In genomic region chr5:126122942-126123341, GRCh38 we compare ENCODE assay signal across 14 cellular contexts.
DNase-seq lines count a peak whose midpoint lies in the region; TF ChIP-seq lines count a peak whose summit lies in the region.
"Had no signal": no experiment of that assay in that cellular context is flagged by ENCODE, and none has a peak within 500 bp of the region (broad histone marks: within the 10 kb centered on the region; RNA-seq: fewer than 3 reads in every experiment).

No MANE protein-coding gene starts in this region.

- DNase-seq in H9 = peak; percentile 68
- peak; percentile 59 for DNase-seq in SHP77 treated with DMSO at 0.1 percent for 48 hours (lab: John Stamatoyannopoulos, UW)
- peak; percentile 29 for DNase-seq in iPS-NIHi7 (ENCODE audit: extremely low spot score)
- DNase-seq in HCEC 1CT = no peak
- DNase-seq in GM13977 (ENCODE audit: low spot score) = no peak
- DNase-seq in COLO829 (ENCODE audit: low spot score) = no peak
- no peak for DNase-seq in cerebellum (ENCODE audit: low spot score)
- DNase-seq: ACHN; CD4-positive, alpha-beta T cell; Peyer's patch; stimulated activated CD4-positive, alpha-beta T cell treated with anti-CD3 and anti-CD28 coated beads, Interleukin-2, amount 100 ng/mL, for 48 hours had no signal

- H2BK5ac ChIP-seq in H9 (ENCODE audit: insufficient read length, low read length) = no peak overlapping the region

- H3K4me1 Mint-ChIP-seq in H9 = peaks cover 42 to 43% of the 10 kb centered on the region in 2 experiments

- no peaks in the 10 kb centered on the region for H3K4me1 ChIP-seq in BLaER1
- H3K4me1 ChIP-seq in H9 (ENCODE audit: insufficient read depth, low read length) = peaks cover 11% of the 10 kb centered on the region; the same call in 1 of the 2 replicates
- H3K4me1 ChIP-seq: Peyer's patch had no signal

- no peak overlapping the region for H3K4ac ChIP-seq in H9 (ENCODE audit: low read depth, low read length)

- H3K27me3 ChIP-seq in BLaER1 = no peaks in the 10 kb centered on the region
- no peaks in the 10 kb centered on the region for H3K27me3 ChIP-seq in H9 (ENCODE audit: insufficient read depth, low read length)
- H3K27me3 ChIP-seq: Peyer's patch had no signal

- H3K36me3 Mint-ChIP-seq in H9 (ENCODE audit: insufficient read depth in 1 of 3, low read depth in 3 of 3) = no peaks in the 10 kb centered on the region; a peak in 1 of 7 replicates

- no peak overlapping the region for H2BK20ac ChIP-seq in H9 (ENCODE audit: low read depth, low read length, poor library complexity, severe bottlenecking)

- no peaks in the 10 kb centered on the region for H3K79me2 ChIP-seq in H9 (ENCODE audit: insufficient read depth, low read length)

- 0 out of 2 replicates have a peak overlapping the region, but pooled peaks have one; percentile 7 for H3K4me2 ChIP-seq in BLaER1
- H3K4me2 ChIP-seq in H9 (ENCODE audit: insufficient read depth, insufficient read length, low read length) = no peak overlapping the region

- H3K9ac ChIP-seq in BLaER1 = no peak overlapping the region
- H3K9ac ChIP-seq in H9 (ENCODE audit: extremely low read depth, insufficient read length, low read length) = no peak overlapping the region

- H2BK15ac ChIP-seq in H9 (ENCODE audit: low read depth, low read length) = no peak overlapping the region

- H3K79me1 ChIP-seq in H9 (ENCODE audit: insufficient read depth, low read depth, low read length, poor library complexity, severe bottlenecking) = no peaks in the 10 kb centered on the region

- no peaks in the 10 kb centered on the region for H3K23me2 ChIP-seq in H9 (ENCODE audit: insufficient read length, low read depth, low read length, poor library complexity, severe bottlenecking)

- no peak overlapping the region for H3T11ph ChIP-seq in H9 (ENCODE audit: low read length)

- no peak overlapping the region for H4K5ac ChIP-seq in H9 (ENCODE audit: insufficient read length, low read depth, low read length)

- no peaks in the 10 kb centered on the region for H4K20me1 ChIP-seq in BLaER1
- H4K20me1 ChIP-seq in H9 (ENCODE audit: control insufficient read depth, insufficient read depth, insufficient read length) = no peaks in the 10 kb centered on the region

- no peaks in the 10 kb centered on the region for H3K9me3 Mint-ChIP-seq in H9
- H3K9me3 Mint-ChIP-seq: T-helper 1 cell treated with Interleukin-12 subunit alpha and Interleukin-12 subunit beta and Interleukin-4 antibody, amounts not matched to agents 30 μg/mL and 1 μg/mL, for 36 hours had no signal

- WGBS in H9 (ENCODE audit: extremely low coverage, insufficient read length, low lambda C conversion rate) = no CpG with 5 or more reads among the region's 4 CpGs

- no peak overlapping the region for H3K18ac ChIP-seq in H9 (ENCODE audit: insufficient read length, low read depth, low read length)

- no peak overlapping the region for H3K56ac ChIP-seq in H9 (ENCODE audit: insufficient read length, low read depth, low read length)

- H2BK120ac ChIP-seq in H9 (ENCODE audit: low read depth, low read length, poor library complexity, severe bottlenecking) = no peak overlapping the region

- H3K4me3 Mint-ChIP-seq in H9 = no peak overlapping the region
- H3K4me3 Mint-ChIP-seq: CD4-positive, alpha-beta T cell; T-helper 1 cell treated with Interleukin-12 subunit alpha and Interleukin-12 subunit beta and Interleukin-4 antibody, amounts not matched to agents 30 μg/mL and 1 μg/mL, for 36 hours had no signal

- H3K23ac ChIP-seq in H9 (ENCODE audit: insufficient read length, low read depth, low read length) = no peak overlapping the region

- H3K27me3 Mint-ChIP-seq in H9 (ENCODE audit: low read depth) = no peaks in the 10 kb centered on the region
- H3K27me3 Mint-ChIP-seq: CD4-positive, alpha-beta T cell had no signal

- no peaks in the 10 kb centered on the region for H3K36me3 ChIP-seq in BLaER1
- H3K36me3 ChIP-seq: Peyer's patch had no signal

- TF ChIP-seq CTCF in H9 (conservative IDR thresholded peaks at IDR 0.05) (no peak), GM13977 (IDR thresholded peaks at IDR 0.05; ENCODE audit: extremely low read depth, insufficient read depth, missing control alignments) (no peak)

- H2AK5ac ChIP-seq in H9 (ENCODE audit: insufficient read length, low read length) = no peak overlapping the region

- no peak overlapping the region for H4K8ac ChIP-seq in H9 (replicated peaks; ENCODE audit: insufficient read length, low read depth, low read length)

- no peak overlapping the region for H4K91ac ChIP-seq in H9 (ENCODE audit: insufficient read length, low read depth, low read length)

- in situ Hi-C loops in GM13977 (cut with MboI; ENCODE audit: low pct_unique_long_range_greater_than_20kb, low sequenced_read_pairs, unreplicated experiment) = no loop called here

- peak overlapping the region; percentile 78 for H2AFZ ChIP-seq in H9 (ENCODE audit: low read length)

- H3K4me3 ChIP-seq in BLaER1 = no peak overlapping the region
- H3K4me3 ChIP-seq: Peyer's patch had no signal

- H3K27ac Mint-ChIP-seq in H9 = peak overlapping the region in 1 of 3 experiments; percentile 36; a peak in 2 of 7 replicates
- H3K27ac Mint-ChIP-seq: activated T-helper 2 cell treated with anti-CD3 and anti-CD28 coated beads, Interferon-gamma antibody, Interleukin-2, Interleukin-4, amounts not matched to agents 10 μg/mL and 5 μg/mL and 100 μg/mL, durations not matched to agents 14 hours and 24 hours and 36 hours; CD4-positive, alpha-beta T cell; T-helper 1 cell treated with Interleukin-12 subunit alpha and Interleukin-12 subunit beta and Interleukin-4 antibody, amounts not matched to agents 30 μg/mL and 1 μg/mL, for 36 hours had no signal

- H3K9me3 ChIP-seq in BLaER1 (no peaks in the 10 kb centered on the region), H9 (ENCODE audit: control insufficient read depth, low read depth, low read length) (no peaks in the 10 kb centered on the region)
- H3K9me3 ChIP-seq: Peyer's patch had no signal

- no peak overlapping the region for H3K27ac ChIP-seq in BLaER1
- H3K27ac ChIP-seq in H9 (ENCODE audit: insufficient read length, low read depth, low read length) = no peak overlapping the region
- H3K27ac ChIP-seq: Peyer's patch had no signal

- no peak overlapping the region for H3K14ac ChIP-seq in H9 (ENCODE audit: insufficient read depth, low read length)

- H2BK12ac ChIP-seq in H9 (ENCODE audit: insufficient read length, low read depth, low read length) = no peak overlapping the region

Comparison
In these comparisons a context has a peak if more than half of its experiments do, and no peak if none do; other contexts are left out.
1. DNase-seq: peak in H9 (single experiment), SHP77 treated with DMSO at 0.1 percent for 48 hours (single experiment) and iPS-NIHi7 (single experiment); none in HCEC 1CT (single experiment), GM13977 (single experiment), COLO829 (single experiment) and cerebellum (single experiment).